ENCODE assay signal across 2 cellular contexts in the genomic region with DNA sequence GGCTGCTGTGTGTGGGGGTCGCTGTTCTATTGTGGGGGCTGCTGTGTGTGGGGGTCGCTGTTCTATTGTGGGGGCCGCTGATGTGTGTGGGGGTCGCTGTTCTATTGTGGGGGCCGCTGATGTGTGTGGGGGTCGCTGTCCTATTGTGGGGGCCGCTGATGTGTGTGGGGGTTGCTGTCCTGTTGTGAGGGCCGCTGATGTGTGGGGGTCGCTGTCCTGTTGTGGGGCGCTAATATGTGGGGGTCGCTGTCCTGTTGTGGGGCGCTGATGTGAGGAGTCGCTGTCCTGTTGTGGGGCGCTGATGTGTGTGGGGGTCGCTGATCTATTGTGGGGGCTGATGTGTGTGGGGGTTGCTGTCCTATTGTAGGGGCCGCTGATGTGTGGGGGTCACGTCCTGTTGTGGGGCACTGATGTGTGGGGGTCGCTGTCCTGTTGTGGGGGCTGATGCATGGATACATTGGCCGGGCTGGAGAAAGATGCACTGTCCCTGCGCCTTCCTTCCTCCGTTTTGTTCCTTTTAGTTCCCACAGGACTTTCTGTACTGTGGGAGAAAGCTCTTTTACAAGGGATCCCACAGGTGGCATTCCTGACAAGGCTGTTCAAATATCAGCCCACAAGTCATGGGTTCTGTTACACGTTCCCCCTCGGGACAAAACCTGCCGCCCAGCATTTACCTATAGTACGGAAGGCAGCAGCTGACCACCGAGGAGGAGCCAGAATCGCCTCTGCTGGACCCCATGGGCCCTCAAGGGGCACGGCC.
TF ChIP-seq lines count a peak whose summit lies in the region.

No MANE protein-coding gene starts in this region.

TF ChIP-seq in GM23338, 12 proteins besides CTCF, POLR2A, EP300 and RAD21 (continues in another document):
- TF ChIP-seq, protein P1, sequence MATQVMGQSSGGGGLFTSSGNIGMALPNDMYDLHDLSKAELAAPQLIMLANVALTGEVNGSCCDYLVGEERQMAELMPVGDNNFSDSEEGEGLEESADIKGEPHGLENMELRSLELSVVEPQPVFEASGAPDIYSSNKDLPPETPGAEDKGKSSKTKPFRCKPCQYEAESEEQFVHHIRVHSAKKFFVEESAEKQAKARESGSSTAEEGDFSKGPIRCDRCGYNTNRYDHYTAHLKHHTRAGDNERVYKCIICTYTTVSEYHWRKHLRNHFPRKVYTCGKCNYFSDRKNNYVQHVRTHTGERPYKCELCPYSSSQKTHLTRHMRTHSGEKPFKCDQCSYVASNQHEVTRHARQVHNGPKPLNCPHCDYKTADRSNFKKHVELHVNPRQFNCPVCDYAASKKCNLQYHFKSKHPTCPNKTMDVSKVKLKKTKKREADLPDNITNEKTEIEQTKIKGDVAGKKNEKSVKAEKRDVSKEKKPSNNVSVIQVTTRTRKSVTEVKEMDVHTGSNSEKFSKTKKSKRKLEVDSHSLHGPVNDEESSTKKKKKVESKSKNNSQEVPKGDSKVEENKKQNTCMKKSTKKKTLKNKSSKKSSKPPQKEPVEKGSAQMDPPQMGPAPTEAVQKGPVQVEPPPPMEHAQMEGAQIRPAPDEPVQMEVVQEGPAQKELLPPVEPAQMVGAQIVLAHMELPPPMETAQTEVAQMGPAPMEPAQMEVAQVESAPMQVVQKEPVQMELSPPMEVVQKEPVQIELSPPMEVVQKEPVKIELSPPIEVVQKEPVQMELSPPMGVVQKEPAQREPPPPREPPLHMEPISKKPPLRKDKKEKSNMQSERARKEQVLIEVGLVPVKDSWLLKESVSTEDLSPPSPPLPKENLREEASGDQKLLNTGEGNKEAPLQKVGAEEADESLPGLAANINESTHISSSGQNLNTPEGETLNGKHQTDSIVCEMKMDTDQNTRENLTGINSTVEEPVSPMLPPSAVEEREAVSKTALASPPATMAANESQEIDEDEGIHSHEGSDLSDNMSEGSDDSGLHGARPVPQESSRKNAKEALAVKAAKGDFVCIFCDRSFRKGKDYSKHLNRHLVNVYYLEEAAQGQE (IDR thresholded peaks at IDR 0.05; ENCODE audit: unreplicated experiment) = no peak
- TF ChIP-seq CREB1 (CRISPR knock-in tag; IDR thresholded peaks at IDR 0.05; ENCODE audit: low read depth) (no peak), STAT1 (IDR thresholded peaks at IDR 0.05; ENCODE audit: unreplicated experiment) (no peak), ZNF331 (CRISPR knock-in tag; IDR thresholded peaks at IDR 0.05; ENCODE audit: low read depth) (no peak), NANOG (IDR thresholded peaks at IDR 0.05; ENCODE audit: borderline replicate concordance) (no peak), ZNF114 (CRISPR knock-in tag; IDR thresholded peaks at IDR 0.05) (no peak)
- TF ChIP-seq, protein P2, sequence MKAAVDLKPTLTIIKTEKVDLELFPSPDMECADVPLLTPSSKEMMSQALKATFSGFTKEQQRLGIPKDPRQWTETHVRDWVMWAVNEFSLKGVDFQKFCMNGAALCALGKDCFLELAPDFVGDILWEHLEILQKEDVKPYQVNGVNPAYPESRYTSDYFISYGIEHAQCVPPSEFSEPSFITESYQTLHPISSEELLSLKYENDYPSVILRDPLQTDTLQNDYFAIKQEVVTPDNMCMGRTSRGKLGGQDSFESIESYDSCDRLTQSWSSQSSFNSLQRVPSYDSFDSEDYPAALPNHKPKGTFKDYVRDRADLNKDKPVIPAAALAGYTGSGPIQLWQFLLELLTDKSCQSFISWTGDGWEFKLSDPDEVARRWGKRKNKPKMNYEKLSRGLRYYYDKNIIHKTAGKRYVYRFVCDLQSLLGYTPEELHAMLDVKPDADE (IDR thresholded peaks at IDR 0.05) = no peak
- TF ChIP-seq, protein P3, sequence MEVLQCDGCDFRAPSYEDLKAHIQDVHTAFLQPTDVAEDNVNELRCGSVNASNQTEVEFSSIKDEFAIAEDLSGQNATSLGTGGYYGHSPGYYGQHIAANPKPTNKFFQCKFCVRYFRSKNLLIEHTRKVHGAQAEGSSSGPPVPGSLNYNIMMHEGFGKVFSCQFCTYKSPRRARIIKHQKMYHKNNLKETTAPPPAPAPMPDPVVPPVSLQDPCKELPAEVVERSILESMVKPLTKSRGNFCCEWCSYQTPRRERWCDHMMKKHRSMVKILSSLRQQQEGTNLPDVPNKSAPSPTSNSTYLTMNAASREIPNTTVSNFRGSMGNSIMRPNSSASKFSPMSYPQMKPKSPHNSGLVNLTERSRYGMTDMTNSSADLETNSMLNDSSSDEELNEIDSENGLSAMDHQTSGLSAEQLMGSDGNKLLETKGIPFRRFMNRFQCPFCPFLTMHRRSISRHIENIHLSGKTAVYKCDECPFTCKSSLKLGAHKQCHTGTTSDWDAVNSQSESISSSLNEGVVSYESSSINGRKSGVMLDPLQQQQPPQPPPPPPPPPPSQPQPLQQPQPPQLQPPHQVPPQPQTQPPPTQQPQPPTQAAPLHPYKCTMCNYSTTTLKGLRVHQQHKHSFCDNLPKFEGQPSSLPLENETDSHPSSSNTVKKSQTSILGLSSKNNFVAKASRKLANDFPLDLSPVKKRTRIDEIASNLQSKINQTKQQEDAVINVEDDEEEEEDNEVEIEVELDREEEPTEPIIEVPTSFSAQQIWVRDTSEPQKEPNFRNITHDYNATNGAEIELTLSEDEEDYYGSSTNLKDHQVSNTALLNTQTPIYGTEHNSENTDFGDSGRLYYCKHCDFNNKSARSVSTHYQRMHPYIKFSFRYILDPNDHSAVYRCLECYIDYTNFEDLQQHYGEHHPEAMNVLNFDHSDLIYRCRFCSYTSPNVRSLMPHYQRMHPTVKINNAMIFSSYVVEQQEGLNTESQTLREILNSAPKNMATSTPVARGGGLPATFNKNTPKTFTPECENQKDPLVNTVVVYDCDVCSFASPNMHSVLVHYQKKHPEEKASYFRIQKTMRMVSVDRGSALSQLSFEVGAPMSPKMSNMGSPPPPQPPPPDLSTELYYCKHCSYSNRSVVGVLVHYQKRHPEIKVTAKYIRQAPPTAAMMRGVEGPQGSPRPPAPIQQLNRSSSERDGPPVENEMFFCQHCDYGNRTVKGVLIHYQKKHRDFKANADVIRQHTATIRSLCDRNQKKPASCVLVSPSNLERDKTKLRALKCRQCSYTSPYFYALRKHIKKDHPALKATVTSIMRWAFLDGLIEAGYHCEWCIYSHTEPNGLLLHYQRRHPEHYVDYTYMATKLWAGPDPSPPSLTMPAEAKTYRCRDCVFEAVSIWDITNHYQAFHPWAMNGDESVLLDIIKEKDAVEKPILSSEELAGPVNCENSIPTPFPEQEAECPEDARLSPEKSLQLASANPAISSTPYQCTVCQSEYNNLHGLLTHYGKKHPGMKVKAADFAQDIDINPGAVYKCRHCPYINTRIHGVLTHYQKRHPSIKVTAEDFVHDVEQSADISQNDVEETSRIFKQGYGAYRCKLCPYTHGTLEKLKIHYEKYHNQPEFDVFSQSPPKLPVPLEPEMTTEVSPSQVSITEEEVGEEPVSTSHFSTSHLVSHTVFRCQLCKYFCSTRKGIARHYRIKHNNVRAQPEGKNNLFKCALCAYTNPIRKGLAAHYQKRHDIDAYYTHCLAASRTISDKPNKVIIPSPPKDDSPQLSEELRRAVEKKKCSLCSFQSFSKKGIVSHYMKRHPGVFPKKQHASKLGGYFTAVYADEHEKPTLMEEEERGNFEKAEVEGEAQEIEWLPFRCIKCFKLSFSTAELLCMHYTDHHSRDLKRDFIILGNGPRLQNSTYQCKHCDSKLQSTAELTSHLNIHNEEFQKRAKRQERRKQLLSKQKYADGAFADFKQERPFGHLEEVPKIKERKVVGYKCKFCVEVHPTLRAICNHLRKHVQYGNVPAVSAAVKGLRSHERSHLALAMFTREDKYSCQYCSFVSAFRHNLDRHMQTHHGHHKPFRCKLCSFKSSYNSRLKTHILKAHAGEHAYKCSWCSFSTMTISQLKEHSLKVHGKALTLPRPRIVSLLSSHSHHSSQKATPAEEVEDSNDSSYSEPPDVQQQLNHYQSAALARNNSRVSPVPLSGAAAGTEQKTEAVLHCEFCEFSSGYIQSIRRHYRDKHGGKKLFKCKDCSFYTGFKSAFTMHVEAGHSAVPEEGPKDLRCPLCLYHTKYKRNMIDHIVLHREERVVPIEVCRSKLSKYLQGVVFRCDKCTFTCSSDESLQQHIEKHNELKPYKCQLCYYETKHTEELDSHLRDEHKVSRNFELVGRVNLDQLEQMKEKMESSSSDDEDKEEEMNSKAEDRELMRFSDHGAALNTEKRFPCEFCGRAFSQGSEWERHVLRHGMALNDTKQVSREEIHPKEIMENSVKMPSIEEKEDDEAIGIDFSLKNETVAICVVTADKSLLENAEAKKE (CRISPR knock-in tag; IDR thresholded peaks at IDR 0.05) = no peak

TF ChIP-seq in WTC11, 78 proteins besides CTCF, POLR2A, EP300 and RAD21 (continued from another document):
- TF ChIP-seq, protein P4, sequence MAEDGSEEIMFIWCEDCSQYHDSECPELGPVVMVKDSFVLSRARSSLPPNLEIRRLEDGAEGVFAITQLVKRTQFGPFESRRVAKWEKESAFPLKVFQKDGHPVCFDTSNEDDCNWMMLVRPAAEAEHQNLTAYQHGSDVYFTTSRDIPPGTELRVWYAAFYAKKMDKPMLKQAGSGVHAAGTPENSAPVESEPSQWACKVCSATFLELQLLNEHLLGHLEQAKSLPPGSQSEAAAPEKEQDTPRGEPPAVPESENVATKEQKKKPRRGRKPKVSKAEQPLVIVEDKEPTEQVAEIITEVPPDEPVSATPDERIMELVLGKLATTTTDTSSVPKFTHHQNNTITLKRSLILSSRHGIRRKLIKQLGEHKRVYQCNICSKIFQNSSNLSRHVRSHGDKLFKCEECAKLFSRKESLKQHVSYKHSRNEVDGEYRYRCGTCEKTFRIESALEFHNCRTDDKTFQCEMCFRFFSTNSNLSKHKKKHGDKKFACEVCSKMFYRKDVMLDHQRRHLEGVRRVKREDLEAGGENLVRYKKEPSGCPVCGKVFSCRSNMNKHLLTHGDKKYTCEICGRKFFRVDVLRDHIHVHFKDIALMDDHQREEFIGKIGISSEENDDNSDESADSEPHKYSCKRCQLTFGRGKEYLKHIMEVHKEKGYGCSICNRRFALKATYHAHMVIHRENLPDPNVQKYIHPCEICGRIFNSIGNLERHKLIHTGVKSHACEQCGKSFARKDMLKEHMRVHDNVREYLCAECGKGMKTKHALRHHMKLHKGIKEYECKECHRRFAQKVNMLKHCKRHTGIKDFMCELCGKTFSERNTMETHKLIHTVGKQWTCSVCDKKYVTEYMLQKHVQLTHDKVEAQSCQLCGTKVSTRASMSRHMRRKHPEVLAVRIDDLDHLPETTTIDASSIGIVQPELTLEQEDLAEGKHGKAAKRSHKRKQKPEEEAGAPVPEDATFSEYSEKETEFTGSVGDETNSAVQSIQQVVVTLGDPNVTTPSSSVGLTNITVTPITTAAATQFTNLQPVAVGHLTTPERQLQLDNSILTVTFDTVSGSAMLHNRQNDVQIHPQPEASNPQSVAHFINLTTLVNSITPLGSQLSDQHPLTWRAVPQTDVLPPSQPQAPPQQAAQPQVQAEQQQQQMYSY (CRISPR knock-in tag; IDR thresholded peaks at IDR 0.05) = no peak
- TF ChIP-seq, protein P5, sequence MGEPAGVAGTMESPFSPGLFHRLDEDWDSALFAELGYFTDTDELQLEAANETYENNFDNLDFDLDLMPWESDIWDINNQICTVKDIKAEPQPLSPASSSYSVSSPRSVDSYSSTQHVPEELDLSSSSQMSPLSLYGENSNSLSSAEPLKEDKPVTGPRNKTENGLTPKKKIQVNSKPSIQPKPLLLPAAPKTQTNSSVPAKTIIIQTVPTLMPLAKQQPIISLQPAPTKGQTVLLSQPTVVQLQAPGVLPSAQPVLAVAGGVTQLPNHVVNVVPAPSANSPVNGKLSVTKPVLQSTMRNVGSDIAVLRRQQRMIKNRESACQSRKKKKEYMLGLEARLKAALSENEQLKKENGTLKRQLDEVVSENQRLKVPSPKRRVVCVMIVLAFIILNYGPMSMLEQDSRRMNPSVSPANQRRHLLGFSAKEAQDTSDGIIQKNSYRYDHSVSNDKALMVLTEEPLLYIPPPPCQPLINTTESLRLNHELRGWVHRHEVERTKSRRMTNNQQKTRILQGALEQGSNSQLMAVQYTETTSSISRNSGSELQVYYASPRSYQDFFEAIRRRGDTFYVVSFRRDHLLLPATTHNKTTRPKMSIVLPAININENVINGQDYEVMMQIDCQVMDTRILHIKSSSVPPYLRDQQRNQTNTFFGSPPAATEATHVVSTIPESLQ (CRISPR knock-in tag; IDR thresholded peaks at IDR 0.05) = no peak
TF ChIP-seq in WTC11: peak in this region for 0.
